Comparison of ENCODE assay signal across 26 cellular contexts in the genomic region with DNA sequence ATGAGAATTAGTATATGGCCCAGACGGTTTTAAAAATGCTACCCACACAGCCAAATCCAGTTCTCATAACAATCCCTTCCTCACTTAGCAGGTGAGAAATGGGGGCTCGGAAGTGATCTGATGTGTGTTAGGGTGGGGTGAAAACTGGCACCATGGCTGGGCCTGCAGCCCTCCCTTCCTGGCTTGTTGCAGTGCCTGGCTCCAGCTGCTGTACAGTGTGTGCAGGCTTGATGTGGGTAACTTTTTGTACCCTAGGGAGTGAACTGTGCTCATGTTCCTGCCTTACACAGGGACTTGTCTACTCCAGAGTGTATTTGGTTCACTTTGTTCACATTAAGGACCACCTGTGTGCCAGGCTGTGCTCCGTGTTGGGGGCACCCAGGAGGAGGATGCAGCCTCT.
DNase-seq lines count a peak whose midpoint lies in the region; ATAC-seq and TF ChIP-seq lines count a peak whose summit lies in the region.
"Had no signal": no experiment of that assay in that cellular context is flagged by ENCODE, and none has a peak within 500 bp of the region (broad histone marks: within the 10 kb centered on the region; RNA-seq: fewer than 3 reads in every experiment).

No MANE protein-coding gene starts in this region.

- DNase-seq in NCI-H2171 treated with DMSO at 0.1 percent for 48 hours (lab: John Stamatoyannopoulos, UW), result peak; percentile 27
- no peak for DNase-seq in NCI-H2171 (lab: John Stamatoyannopoulos, UW)
- DNase-seq in right atrium auricular region (ENCODE audit: low spot score), result no peak
- DNase-seq in posterior vena cava (ENCODE audit: low spot score), result peak; percentile 77
- no peak for DNase-seq in aorta
- DNase-seq in NCI-H1694 (lab: John Stamatoyannopoulos, UW), result no peak
- DNase-seq in activated CD4-positive, alpha-beta T cell treated with anti-CD3 and anti-CD28 coated beads, Interleukin-2, amount 50 U/mL, for 48 hours, result no peak
- DNase-seq: activated CD4-positive, alpha-beta T cell treated with anti-CD3 and anti-CD28 coated beads, Interleukin-2, amount 10 ng/mL, durations not matched to agents 7 days and 5 days; activated CD8-positive, alpha-beta memory T cell treated with anti-CD3 and anti-CD28 coated beads, Interleukin-2, amount 10 ng/mL, durations not matched to agents 7 days and 5 days; activated naive CD4-positive, alpha-beta T cell treated with Interleukin-2 at 50 U/mL for 16 hours; CD4-positive, CD25-positive, alpha-beta regulatory T cell; effector memory CD4-positive, alpha-beta T cell; EL; GOT3; NCI-H1048; NCI-H187; NCI-H2227 treated with DMSO at 0.1 percent for 48 hours; NCI-H526 treated with DMSO at 0.1 percent for 48 hours; SIG-M5; stimulated activated CD8-positive, alpha-beta memory T cell treated with anti-CD3 and anti-CD28 coated beads, Interleukin-4, amount 100 ng/mL, for 48 hours had no signal

- intact Hi-C loops in posterior vena cava (cut with DNase I), result no loop called here
- intact Hi-C loops in aorta (cut with DNase I), result loop anchor here in 1 of 2 donors (5.0 kb wide), 1 partner anchor 116 kb away; no protein-coding TSS in a partner anchor

- TF ChIP-seq CTCF in right atrium auricular region (IDR thresholded peaks at IDR 0.05), result no peak

- H3K27me3 ChIP-seq in right atrium auricular region (no peaks in the 10 kb centered on the region), aorta (ENCODE audit: control insufficient read depth in 1 of 2, insufficient read depth in 2 of 2, low read length in 1 of 2) (no peaks in the 10 kb centered on the region)
- H3K27me3 ChIP-seq: brain microvascular endothelial cell, vagina had no signal

- WGBS in aorta, 2 donors, result 11 to 18% methylated on average over 3 of the region's 3 CpGs

- H3K9me3 ChIP-seq in right atrium auricular region (no peaks in the 10 kb centered on the region), aorta (ENCODE audit: control insufficient read depth, low read length) (no peaks in the 10 kb centered on the region)
- H3K9me3 ChIP-seq: vagina had no signal

- peaks cover 0 to 44% of the 10 kb centered on the region in 2 donors for H3K4me1 ChIP-seq in right atrium auricular region
- peaks cover 7 to 16% of the 10 kb centered on the region in 2 donors for H3K4me1 ChIP-seq in aorta (ENCODE audit: control insufficient read depth in 1 of 2, insufficient read depth in 2 of 2, low read length in 2 of 2)
- H3K4me1 ChIP-seq: vagina had no signal

- H3K27ac ChIP-seq in right atrium auricular region (peak overlapping the region; percentile 39 to 40), aorta (ENCODE audit: low read depth in 1 of 2, low read length in 2 of 2) (peak overlapping the region; percentile 9 to 50)
- H3K27ac ChIP-seq: 22Rv1, brain microvascular endothelial cell, skin epidermis, vagina had no signal

- no peak overlapping the region for H3K4me3 ChIP-seq in right atrium auricular region
- no peak overlapping the region for H3K4me3 ChIP-seq in aorta (ENCODE audit: low read length in 2 of 2)
- H3K4me3 ChIP-seq: skin epidermis, vagina had no signal

- ATAC-seq in aorta (ENCODE audit: low FRiP score) (peak; percentile 65), GM18502 (IDR thresholded peaks at IDR 0.05; ENCODE audit: poor library complexity, unreplicated experiment) (no peak)
- ATAC-seq: activated CD8-positive, alpha-beta memory T cell treated with anti-CD3 and anti-CD28 coated beads, Interleukin-2, amount 10 ng/mL, durations not matched to agents 7 days and 5 days; WTC11 had no signal

- peaks cover 6% of the 10 kb centered on the region for H3K36me3 ChIP-seq in right atrium auricular region
- H3K36me3 ChIP-seq in aorta (ENCODE audit: control insufficient read depth in 1 of 2, insufficient read depth in 2 of 2, low read length in 1 of 2), result no peaks in the 10 kb centered on the region
- H3K36me3 ChIP-seq: vagina had no signal

Comparison
In these comparisons a context has a peak if more than half of its experiments do, and no peak if none do; other contexts are left out.
1. DNase-seq: peak in NCI-H2171 treated with DMSO at 0.1 percent for 48 hours (single experiment) and posterior vena cava (single experiment); none in NCI-H2171 (single experiment), right atrium auricular region (single experiment), aorta (0 of 2), NCI-H1694 (single experiment) and activated CD4-positive, alpha-beta T cell treated with anti-CD3 and anti-CD28 coated beads, Interleukin-2, amount 50 U/mL, for 48 hours (0 of 2).